In genomic region chr15:63628123-63628822, GRCh38 we compare ENCODE assay signal across 27 cellular contexts. TPM values are rescaled to one million over a fixed set of nuclear protein-coding genes. Genes with fewer than 3 reads are reported as not detected.
DNase-seq lines count a peak whose midpoint lies in the region; ATAC-seq and TF ChIP-seq lines count a peak whose summit lies in the region.
"Had no signal": no experiment of that assay in that cellular context is flagged by ENCODE, and none has a peak within 500 bp of the region (broad histone marks: within the 10 kb centered on the region; RNA-seq: fewer than 3 reads in every experiment).

No MANE protein-coding gene starts in this region.

- H2AK5ac ChIP-seq in trophoblast cell (ENCODE audit: low read length), result no peak overlapping the region

- ATAC-seq in activated CD4-positive, alpha-beta T cell treated with anti-CD3 and anti-CD28 coated beads for 36 hours, result no peak
- no peak for ATAC-seq in upper lobe of left lung (ENCODE audit: low FRiP score in 2 of 2)
- ATAC-seq: heart right ventricle; PC-3; stimulated activated effector memory CD8-positive, alpha-beta T cell treated with anti-CD3 and anti-CD28 coated beads, Interleukin-12 subunit alpha, Interleukin-12 subunit beta, amount 100 ng/mL, for 72 hours had no signal

- H3K4me3 ChIP-seq in trophoblast cell (ENCODE audit: low read depth, low read length) (no peak overlapping the region), upper lobe of left lung (no peak overlapping the region), colonic mucosa (no peak overlapping the region)
- H3K4me3 ChIP-seq: heart right ventricle, thoracic aorta had no signal

- no CpG with 5 or more reads among the region's 13 CpGs for WGBS in trophoblast cell (ENCODE audit: extremely low coverage, insufficient coverage, insufficient read length)
- 90 to 95% methylated on average over 13 of the region's 13 CpGs for WGBS in upper lobe of left lung, 2 donors

- no peak overlapping the region for H4K12ac ChIP-seq in trophoblast cell (ENCODE audit: low read depth, low read length)

- H3K9me3 Mint-ChIP-seq in activated CD4-positive, alpha-beta T cell treated with anti-CD3 and anti-CD28 coated beads for 36 hours (ENCODE audit: low read depth), result no peaks in the 10 kb centered on the region
- H3K9me3 Mint-ChIP-seq: stimulated activated effector memory CD8-positive, alpha-beta T cell treated with anti-CD3 and anti-CD28 coated beads, Interleukin-12 subunit alpha, Interleukin-12 subunit beta, amount 100 ng/mL, for 72 hours had no signal

- no peak overlapping the region for H3K9ac ChIP-seq in trophoblast cell (ENCODE audit: low read length)
- H3K9ac ChIP-seq in colonic mucosa (ENCODE audit: low read depth in 2 of 2, low read length in 2 of 2), result no peak overlapping the region
- H3K9ac ChIP-seq: KMS-11 had no signal

- peaks cover 48% of the 10 kb centered on the region for H3K36me3 Mint-ChIP-seq in activated CD4-positive, alpha-beta T cell treated with anti-CD3 and anti-CD28 coated beads for 36 hours (ENCODE audit: low read depth)

- H3K4ac ChIP-seq in trophoblast cell (ENCODE audit: low read depth, low read length), result no peak overlapping the region

- no peak overlapping the region for H2AFZ ChIP-seq in trophoblast cell (ENCODE audit: insufficient read depth, low read length, poor library complexity)

- H3K4me2 ChIP-seq in trophoblast cell (ENCODE audit: low read length), result no peak overlapping the region
- H3K4me2 ChIP-seq: KMS-11 had no signal

- H3K27me3 ChIP-seq in trophoblast cell (ENCODE audit: insufficient read depth, low read length) (no peaks in the 10 kb centered on the region), upper lobe of left lung (no peaks in the 10 kb centered on the region), colonic mucosa (no peaks in the 10 kb centered on the region)
- H3K27me3 ChIP-seq: heart right ventricle had no signal

- no peaks in the 10 kb centered on the region for H3K9me3 ChIP-seq in trophoblast cell (ENCODE audit: insufficient read depth, low read depth, low read length)
- H3K9me3 ChIP-seq in upper lobe of left lung, result no peaks in the 10 kb centered on the region
- no peaks in the 10 kb centered on the region for H3K9me3 ChIP-seq in colonic mucosa
- H3K9me3 ChIP-seq: heart right ventricle, thoracic aorta had no signal

- H2BK12ac ChIP-seq in trophoblast cell (ENCODE audit: low read length), result no peak overlapping the region

- H4K91ac ChIP-seq in trophoblast cell (ENCODE audit: low read depth, low read length), result no peak overlapping the region

- no peak overlapping the region for H2BK5ac ChIP-seq in trophoblast cell (ENCODE audit: low read depth, low read length, poor library complexity)

- POLR2A ChIA-PET in activated CD4-positive, alpha-beta T cell treated with anti-CD3 and anti-CD28 coated beads for 36 hours (lab: Charles Lee), result no interaction called here

- H3K14ac ChIP-seq in trophoblast cell (ENCODE audit: low read length), result no peak overlapping the region

- H3K4me1 ChIP-seq in trophoblast cell (ENCODE audit: control insufficient read depth in 1 of 2, insufficient read depth in 2 of 2, low read length in 2 of 2) (no peaks in the 10 kb centered on the region), upper lobe of left lung (no peaks in the 10 kb centered on the region), colonic mucosa (no peaks in the 10 kb centered on the region)
- H3K4me1 ChIP-seq: heart right ventricle had no signal

- H3K79me2 ChIP-seq in trophoblast cell (ENCODE audit: control insufficient read depth, insufficient read depth, low read length, poor library complexity), result no peaks in the 10 kb centered on the region

- in situ Hi-C loops in GM13976 (cut with MboI; ENCODE audit: low sequenced_read_pairs, unreplicated experiment), result no loop called here

- no peak overlapping the region for H3K18ac ChIP-seq in trophoblast cell (ENCODE audit: low read length)

- intact Hi-C loops in activated CD4-positive, alpha-beta T cell treated with anti-CD3 and anti-CD28 coated beads for 36 hours (cut with DNase I, micrococcal nuclease), result no loop called here
- intact Hi-C loops in colonic mucosa (cut with DNase I), result no loop called here

- no peak overlapping the region for H3K23ac ChIP-seq in trophoblast cell (ENCODE audit: low read length)

- H3K27me3 Mint-ChIP-seq in activated CD4-positive, alpha-beta T cell treated with anti-CD3 and anti-CD28 coated beads for 36 hours, result no peaks in the 10 kb centered on the region
- H3K27me3 Mint-ChIP-seq: CD4-positive, alpha-beta memory T cell; naive B cell had no signal

- H2BK120ac ChIP-seq in trophoblast cell (ENCODE audit: insufficient read depth, low read length, poor library complexity), result no peak overlapping the region

- peaks cover 4% of the 10 kb centered on the region for H3K4me1 Mint-ChIP-seq in activated CD4-positive, alpha-beta T cell treated with anti-CD3 and anti-CD28 coated beads for 36 hours
- H3K4me1 Mint-ChIP-seq: CD4-positive, alpha-beta memory T cell; stimulated activated effector memory CD8-positive, alpha-beta T cell treated with anti-CD3 and anti-CD28 coated beads, Interleukin-12 subunit alpha, Interleukin-12 subunit beta, amount 100 ng/mL, for 72 hours had no signal

- peak overlapping the region; percentile 76 for H3K27ac Mint-ChIP-seq in activated CD4-positive, alpha-beta T cell treated with anti-CD3 and anti-CD28 coated beads for 36 hours
- H3K27ac Mint-ChIP-seq: stimulated activated effector memory CD8-positive, alpha-beta T cell treated with anti-CD3 and anti-CD28 coated beads, Interleukin-12 subunit alpha, Interleukin-12 subunit beta, amount 100 ng/mL, for 72 hours had no signal

- no peak for DNase-seq in activated CD4-positive, alpha-beta T cell treated with anti-CD3 and anti-CD28 coated beads for 36 hours
- no peak for DNase-seq in activated CD4-positive, alpha-beta T cell treated with anti-CD3 and anti-CD28 coated beads, Interleukin-2, amount 50 U/mL, for 1 hour
- DNase-seq in epidermal melanocyte (ENCODE audit: insufficient read length, low spot score), result peak; percentile 57
- peak; percentile 21 to 44 for DNase-seq in trophoblast cell
- DNase-seq in upper lobe of left lung, result no peak
- DNase-seq in DMS 273 (lab: John Stamatoyannopoulos, UW; ENCODE audit: unreplicated experiment), result no peak
- no peak for DNase-seq in colonic mucosa
- no peak for DNase-seq in GM13976 (ENCODE audit: low spot score)
- DNase-seq: activated CD4-positive, CD25-positive, alpha-beta regulatory T cell treated with anti-CD3 and anti-CD28 coated beads, Interleukin-2, amount 50 U/mL, for 72 hours; activated naive CD4-positive, alpha-beta T cell; activated T-cell treated with anti-CD3 and anti-CD28 coated beads, Interleukin-2, amount 50 U/mL, for 1 hour; CD4-positive, alpha-beta memory T cell; DMS153; heart right ventricle; mesendoderm; naive B cell; NCI-H1436 treated with DMSO at 0.1 percent for 48 hours; PC-3; SHP77 treated with DMSO at 0.1 percent for 48 hours; stimulated activated CD4-positive, alpha-beta T cell treated with anti-CD3 and anti-CD28 coated beads, Interleukin-2, amount 100 ng/mL, for 48 hours; T-helper 1 cell had no signal

- TF ChIP-seq CTCF in upper lobe of left lung (IDR thresholded peaks at IDR 0.05) (no peak), colonic mucosa (IDR thresholded peaks at IDR 0.05) (no peak), GM13976 (IDR thresholded peaks at IDR 0.05; ENCODE audit: borderline replicate concordance, control extremely low read depth, extremely low read depth, insufficient read depth, missing control alignments) (no peak)

- peaks cover 42 to 64% of the 10 kb centered on the region in 2 experiments for H3K36me3 ChIP-seq in trophoblast cell (ENCODE audit: control insufficient read depth in 1 of 2, insufficient read depth in 2 of 2, low read length in 2 of 2)
- peaks cover 23 to 99% (median 85%) of the 10 kb centered on the region in 4 donors for H3K36me3 ChIP-seq in upper lobe of left lung
- peaks cover 9% of the 10 kb centered on the region for H3K36me3 ChIP-seq in colonic mucosa

- no peak overlapping the region for H3K4me3 Mint-ChIP-seq in activated CD4-positive, alpha-beta T cell treated with anti-CD3 and anti-CD28 coated beads for 36 hours
- H3K4me3 Mint-ChIP-seq: CD4-positive, alpha-beta memory T cell; naive B cell; stimulated activated effector memory CD8-positive, alpha-beta T cell treated with anti-CD3 and anti-CD28 coated beads, Interleukin-12 subunit alpha, Interleukin-12 subunit beta, amount 100 ng/mL, for 72 hours had no signal

- TF ChIP-seq EP300 in upper lobe of left lung (IDR thresholded peaks at IDR 0.05), result no peak

- no peak overlapping the region for H4K8ac ChIP-seq in trophoblast cell (ENCODE audit: low read depth, low read length)

- CTCF ChIA-PET in activated CD4-positive, alpha-beta T cell treated with anti-CD3 and anti-CD28 coated beads for 36 hours (lab: Charles Lee), result interaction anchor here (0.6 to 1.8 kb wide), 8 partner anchors 15 to 713 kb away, joined by 3 to 6 read pairs (median 3); no protein-coding TSS in a partner anchor

- no peaks in the 10 kb centered on the region for H3K79me1 ChIP-seq in trophoblast cell (ENCODE audit: low read length)

- no peak for TF ChIP-seq POLR2A in upper lobe of left lung (IDR thresholded peaks at IDR 0.05)

- H3K27ac ChIP-seq in trophoblast cell (ENCODE audit: low read depth, low read length), result no peak overlapping the region
- no peak overlapping the region for H3K27ac ChIP-seq in upper lobe of left lung
- no peak overlapping the region for H3K27ac ChIP-seq in colonic mucosa
- H3K27ac ChIP-seq: 22Rv1, heart right ventricle, KMS-11, thoracic aorta had no signal

RNA-seq across cellular contexts. Expression of gene FBXL22, which starts 31.1 kb away (rescaled TPM):
- under 1 TPM; 0.61 to 0.69 TPM for total RNA-seq in activated CD4-positive, alpha-beta T cell treated with anti-CD3 and anti-CD28 coated beads for 36 hours
- 0.08 TPM in 2 replicates for polyA plus RNA-seq in trophoblast cell (2013)
- 1 to 10 TPM in 4 of 6 donors, not detected in 2; 1.1 to 2.0 (median 1.8) TPM for total RNA-seq in upper lobe of left lung
- total RNA-seq in colonic mucosa, result 1 to 10 TPM; 2.1 to 4.4 TPM
- total RNA-seq: endothelial cell of umbilical vein, NCI-H460 had no signal

Comparison
In these comparisons a context has a peak if more than half of its experiments do, and no peak if none do; other contexts are left out.
1. DNase-seq: peak in epidermal melanocyte (single experiment) and trophoblast cell (2 of 2); none in activated CD4-positive, alpha-beta T cell treated with anti-CD3 and anti-CD28 coated beads for 36 hours (single experiment), activated CD4-positive, alpha-beta T cell treated with anti-CD3 and anti-CD28 coated beads, Interleukin-2, amount 50 U/mL, for 1 hour (single experiment), upper lobe of left lung (0 of 2), DMS 273 (single experiment), colonic mucosa (single experiment) and GM13976 (single experiment).